ENCODE assay signal across 1 cellular context in the genomic region with DNA sequence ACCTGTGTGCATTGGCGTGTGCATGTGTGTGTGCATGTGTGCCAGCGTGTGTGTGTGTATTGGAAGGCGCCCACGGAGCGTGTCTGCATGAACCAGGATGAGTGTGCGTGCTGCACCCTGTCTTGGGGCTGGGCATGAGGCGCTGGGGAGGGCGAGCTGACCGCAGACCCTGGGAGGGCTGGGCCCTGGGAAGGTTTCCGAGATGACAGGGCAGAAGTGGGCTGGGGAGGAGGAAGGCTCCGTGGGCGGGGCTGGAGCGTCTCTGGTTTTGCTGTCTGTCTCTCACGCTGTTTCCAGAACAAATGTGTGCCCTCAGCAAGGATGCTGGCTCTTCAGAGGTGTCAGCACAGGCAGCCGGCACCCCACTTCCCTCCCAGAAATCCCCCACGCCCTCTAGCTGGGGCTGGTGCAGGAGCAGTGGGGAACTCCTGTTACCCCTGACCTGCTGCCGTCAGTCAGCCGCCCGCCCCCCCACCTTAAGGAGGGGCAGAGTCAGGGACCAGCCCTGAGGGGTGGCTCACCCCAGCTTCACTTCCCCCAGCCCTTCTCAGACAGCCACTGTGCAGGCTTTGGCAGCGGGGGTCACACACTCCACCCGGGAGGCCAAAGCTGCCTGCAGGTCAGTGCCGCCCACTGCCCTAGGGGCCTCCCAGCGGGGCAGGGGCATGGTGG.
TF ChIP-seq lines count a peak whose summit lies in the region.

A gene with protein sequence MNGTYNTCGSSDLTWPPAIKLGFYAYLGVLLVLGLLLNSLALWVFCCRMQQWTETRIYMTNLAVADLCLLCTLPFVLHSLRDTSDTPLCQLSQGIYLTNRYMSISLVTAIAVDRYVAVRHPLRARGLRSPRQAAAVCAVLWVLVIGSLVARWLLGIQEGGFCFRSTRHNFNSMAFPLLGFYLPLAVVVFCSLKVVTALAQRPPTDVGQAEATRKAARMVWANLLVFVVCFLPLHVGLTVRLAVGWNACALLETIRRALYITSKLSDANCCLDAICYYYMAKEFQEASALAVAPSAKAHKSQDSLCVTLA (plus strand): TSS at position 531 of the 672 bp plus-strand sequence. CDS start 4,473 bp downstream, outside the sequence.

TF ChIP-seq in H1, 55 proteins besides CTCF, POLR2A, EP300 and RAD21 (continued from another document):
- TF ChIP-seq, protein P1, sequence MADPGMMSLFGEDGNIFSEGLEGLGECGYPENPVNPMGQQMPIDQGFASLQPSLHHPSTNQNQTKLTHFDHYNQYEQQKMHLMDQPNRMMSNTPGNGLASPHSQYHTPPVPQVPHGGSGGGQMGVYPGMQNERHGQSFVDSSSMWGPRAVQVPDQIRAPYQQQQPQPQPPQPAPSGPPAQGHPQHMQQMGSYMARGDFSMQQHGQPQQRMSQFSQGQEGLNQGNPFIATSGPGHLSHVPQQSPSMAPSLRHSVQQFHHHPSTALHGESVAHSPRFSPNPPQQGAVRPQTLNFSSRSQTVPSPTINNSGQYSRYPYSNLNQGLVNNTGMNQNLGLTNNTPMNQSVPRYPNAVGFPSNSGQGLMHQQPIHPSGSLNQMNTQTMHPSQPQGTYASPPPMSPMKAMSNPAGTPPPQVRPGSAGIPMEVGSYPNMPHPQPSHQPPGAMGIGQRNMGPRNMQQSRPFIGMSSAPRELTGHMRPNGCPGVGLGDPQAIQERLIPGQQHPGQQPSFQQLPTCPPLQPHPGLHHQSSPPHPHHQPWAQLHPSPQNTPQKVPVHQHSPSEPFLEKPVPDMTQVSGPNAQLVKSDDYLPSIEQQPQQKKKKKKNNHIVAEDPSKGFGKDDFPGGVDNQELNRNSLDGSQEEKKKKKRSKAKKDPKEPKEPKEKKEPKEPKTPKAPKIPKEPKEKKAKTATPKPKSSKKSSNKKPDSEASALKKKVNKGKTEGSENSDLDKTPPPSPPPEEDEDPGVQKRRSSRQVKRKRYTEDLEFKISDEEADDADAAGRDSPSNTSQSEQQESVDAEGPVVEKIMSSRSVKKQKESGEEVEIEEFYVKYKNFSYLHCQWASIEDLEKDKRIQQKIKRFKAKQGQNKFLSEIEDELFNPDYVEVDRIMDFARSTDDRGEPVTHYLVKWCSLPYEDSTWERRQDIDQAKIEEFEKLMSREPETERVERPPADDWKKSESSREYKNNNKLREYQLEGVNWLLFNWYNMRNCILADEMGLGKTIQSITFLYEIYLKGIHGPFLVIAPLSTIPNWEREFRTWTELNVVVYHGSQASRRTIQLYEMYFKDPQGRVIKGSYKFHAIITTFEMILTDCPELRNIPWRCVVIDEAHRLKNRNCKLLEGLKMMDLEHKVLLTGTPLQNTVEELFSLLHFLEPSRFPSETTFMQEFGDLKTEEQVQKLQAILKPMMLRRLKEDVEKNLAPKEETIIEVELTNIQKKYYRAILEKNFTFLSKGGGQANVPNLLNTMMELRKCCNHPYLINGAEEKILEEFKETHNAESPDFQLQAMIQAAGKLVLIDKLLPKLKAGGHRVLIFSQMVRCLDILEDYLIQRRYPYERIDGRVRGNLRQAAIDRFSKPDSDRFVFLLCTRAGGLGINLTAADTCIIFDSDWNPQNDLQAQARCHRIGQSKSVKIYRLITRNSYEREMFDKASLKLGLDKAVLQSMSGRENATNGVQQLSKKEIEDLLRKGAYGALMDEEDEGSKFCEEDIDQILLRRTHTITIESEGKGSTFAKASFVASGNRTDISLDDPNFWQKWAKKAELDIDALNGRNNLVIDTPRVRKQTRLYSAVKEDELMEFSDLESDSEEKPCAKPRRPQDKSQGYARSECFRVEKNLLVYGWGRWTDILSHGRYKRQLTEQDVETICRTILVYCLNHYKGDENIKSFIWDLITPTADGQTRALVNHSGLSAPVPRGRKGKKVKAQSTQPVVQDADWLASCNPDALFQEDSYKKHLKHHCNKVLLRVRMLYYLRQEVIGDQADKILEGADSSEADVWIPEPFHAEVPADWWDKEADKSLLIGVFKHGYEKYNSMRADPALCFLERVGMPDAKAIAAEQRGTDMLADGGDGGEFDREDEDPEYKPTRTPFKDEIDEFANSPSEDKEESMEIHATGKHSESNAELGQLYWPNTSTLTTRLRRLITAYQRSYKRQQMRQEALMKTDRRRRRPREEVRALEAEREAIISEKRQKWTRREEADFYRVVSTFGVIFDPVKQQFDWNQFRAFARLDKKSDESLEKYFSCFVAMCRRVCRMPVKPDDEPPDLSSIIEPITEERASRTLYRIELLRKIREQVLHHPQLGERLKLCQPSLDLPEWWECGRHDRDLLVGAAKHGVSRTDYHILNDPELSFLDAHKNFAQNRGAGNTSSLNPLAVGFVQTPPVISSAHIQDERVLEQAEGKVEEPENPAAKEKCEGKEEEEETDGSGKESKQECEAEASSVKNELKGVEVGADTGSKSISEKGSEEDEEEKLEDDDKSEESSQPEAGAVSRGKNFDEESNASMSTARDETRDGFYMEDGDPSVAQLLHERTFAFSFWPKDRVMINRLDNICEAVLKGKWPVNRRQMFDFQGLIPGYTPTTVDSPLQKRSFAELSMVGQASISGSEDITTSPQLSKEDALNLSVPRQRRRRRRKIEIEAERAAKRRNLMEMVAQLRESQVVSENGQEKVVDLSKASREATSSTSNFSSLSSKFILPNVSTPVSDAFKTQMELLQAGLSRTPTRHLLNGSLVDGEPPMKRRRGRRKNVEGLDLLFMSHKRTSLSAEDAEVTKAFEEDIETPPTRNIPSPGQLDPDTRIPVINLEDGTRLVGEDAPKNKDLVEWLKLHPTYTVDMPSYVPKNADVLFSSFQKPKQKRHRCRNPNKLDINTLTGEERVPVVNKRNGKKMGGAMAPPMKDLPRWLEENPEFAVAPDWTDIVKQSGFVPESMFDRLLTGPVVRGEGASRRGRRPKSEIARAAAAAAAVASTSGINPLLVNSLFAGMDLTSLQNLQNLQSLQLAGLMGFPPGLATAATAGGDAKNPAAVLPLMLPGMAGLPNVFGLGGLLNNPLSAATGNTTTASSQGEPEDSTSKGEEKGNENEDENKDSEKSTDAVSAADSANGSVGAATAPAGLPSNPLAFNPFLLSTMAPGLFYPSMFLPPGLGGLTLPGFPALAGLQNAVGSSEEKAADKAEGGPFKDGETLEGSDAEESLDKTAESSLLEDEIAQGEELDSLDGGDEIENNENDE (IDR thresholded peaks at IDR 0.05; ENCODE audit: insufficient replicate concordance, low read length) = no peak
- TF ChIP-seq, protein P2, sequence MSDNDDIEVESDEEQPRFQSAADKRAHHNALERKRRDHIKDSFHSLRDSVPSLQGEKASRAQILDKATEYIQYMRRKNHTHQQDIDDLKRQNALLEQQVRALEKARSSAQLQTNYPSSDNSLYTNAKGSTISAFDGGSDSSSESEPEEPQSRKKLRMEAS (IDR thresholded peaks at IDR 0.05) = no peak
- TF ChIP-seq SP4 (IDR thresholded peaks at IDR 0.05; ENCODE audit: low read length) = no peak
- TF ChIP-seq SIRT6 (IDR thresholded peaks at IDR 0.05; ENCODE audit: low read length) = no peak
- no peak for TF ChIP-seq BRCA1 (IDR thresholded peaks at IDR 0.05; ENCODE audit: low read depth, low read length)
- TF ChIP-seq CBX8 (IDR thresholded peaks at IDR 0.05; ENCODE audit: borderline replicate concordance, low read depth, low read length) = no peak
- TF ChIP-seq EGR1 (IDR thresholded peaks at IDR 0.05; ENCODE audit: borderline replicate concordance, low read depth, low read length) = no peak
- TF ChIP-seq TAF1 (IDR thresholded peaks at IDR 0.05; ENCODE audit: low read depth, low read length) = no peak
- TF ChIP-seq SUZ12 (IDR thresholded peaks at IDR 0.05; ENCODE audit: low read length) = no peak
- TF ChIP-seq RBBP5 (IDR thresholded peaks at IDR 0.05; ENCODE audit: borderline replicate concordance, low read depth, low read length) = no peak
- TF ChIP-seq NANOG (IDR thresholded peaks at IDR 0.05; ENCODE audit: insufficient read depth, low read depth, low read length, poor library complexity, severe bottlenecking) = no peak
- no peak for TF ChIP-seq CHD1 (IDR thresholded peaks at IDR 0.05; ENCODE audit: low read depth, low read length)
- no peak for TF ChIP-seq CTBP2 (IDR thresholded peaks at IDR 0.05; ENCODE audit: borderline replicate concordance, insufficient read depth, insufficient read length, low read length)
- no peak for TF ChIP-seq YY1 (IDR thresholded peaks at IDR 0.05; ENCODE audit: low read depth, low read length)
- no peak for TF ChIP-seq POLR2AphosphoS5 (IDR thresholded peaks at IDR 0.05; ENCODE audit: low read depth, low read length)
- no peak for TF ChIP-seq TBP (IDR thresholded peaks at IDR 0.05; ENCODE audit: low read depth, low read length)
- no peak for TF ChIP-seq TAF7 (optimal IDR thresholded peaks at IDR 0.05; ENCODE audit: borderline replicate concordance, low read depth, low read length)
- no peak for TF ChIP-seq ASH2L (IDR thresholded peaks at IDR 0.05; ENCODE audit: low read length)
